ENCODE assay signal across 12 cellular contexts in genomic region chr7:132783824-132784223, GRCh38.
DNase-seq lines count a peak whose midpoint lies in the region; ATAC-seq and TF ChIP-seq lines count a peak whose summit lies in the region.
"Had no signal": no experiment of that assay in that cellular context is flagged by ENCODE, and none has a peak within 500 bp of the region (broad histone marks: within the 10 kb centered on the region; RNA-seq: fewer than 3 reads in every experiment).

No MANE protein-coding gene starts in this region.

- H3K36me3 Mint-ChIP-seq in naive thymus-derived CD4-positive, alpha-beta T cell = peaks cover 4 to 42% (median 25%) of the 10 kb centered on the region in 5 donors

- no peaks in the 10 kb centered on the region for H3K9me3 ChIP-seq in RWPE2 (ENCODE audit: severe bottlenecking)
- H3K9me3 ChIP-seq in naive thymus-derived CD4-positive, alpha-beta T cell (ENCODE audit: control insufficient read depth in 2 of 3, low read length in 3 of 3) = no peaks in the 10 kb centered on the region
- H3K9me3 ChIP-seq: esophagus muscularis mucosa had no signal

- intact Hi-C loops in naive thymus-derived CD4-positive, alpha-beta T cell (cut with micrococcal nuclease) = no loop called here

- H3K27me3 ChIP-seq in ACC112 (ENCODE audit: insufficient read depth, low read length) = no peaks in the 10 kb centered on the region
- H3K27me3 ChIP-seq in RWPE2 (ENCODE audit: insufficient read depth, poor library complexity, severe bottlenecking) = no peaks in the 10 kb centered on the region
- H3K27me3 ChIP-seq in naive thymus-derived CD4-positive, alpha-beta T cell (ENCODE audit: control insufficient read depth in 2 of 2, insufficient read depth in 2 of 2, low read length in 2 of 2) = no peaks in the 10 kb centered on the region
- H3K27me3 ChIP-seq: esophagus muscularis mucosa had no signal

- H3K4me1 ChIP-seq in ACC112 (ENCODE audit: control insufficient read depth, insufficient read depth, low read length, unreplicated experiment) = peaks cover 22% of the 10 kb centered on the region
- peaks cover 10% of the 10 kb centered on the region for H3K4me1 ChIP-seq in RWPE2 (ENCODE audit: insufficient read depth, poor library complexity, severe bottlenecking)
- no peaks in the 10 kb centered on the region for H3K4me1 ChIP-seq in naive thymus-derived CD4-positive, alpha-beta T cell (ENCODE audit: control insufficient read depth in 2 of 2, insufficient read depth in 2 of 2, low read length in 2 of 2)
- H3K4me1 ChIP-seq: esophagus muscularis mucosa had no signal

- no peak for TF ChIP-seq CTCF in RWPE2 (IDR thresholded peaks at IDR 0.05; ENCODE audit: poor library complexity, severe bottlenecking)

- H3K4me1 Mint-ChIP-seq in naive thymus-derived CD4-positive, alpha-beta T cell = peaks cover 0 to 8% (median 5%) of the 10 kb centered on the region in 7 donors

- H3K27ac ChIP-seq in ACC112 (ENCODE audit: low read depth, low read length) (peak overlapping the region; percentile 69), RWPE2 (ENCODE audit: poor library complexity, severe bottlenecking) (peak overlapping the region; percentile 56), substantia nigra (ENCODE audit: low read depth, low read length, poor library complexity, severe bottlenecking) (no peak overlapping the region)
- no peak overlapping the region for H3K27ac ChIP-seq in naive thymus-derived CD4-positive, alpha-beta T cell (ENCODE audit: low read depth, low read length)
- H3K27ac ChIP-seq: esophagus muscularis mucosa, KMS-11 had no signal

- H3K4me3 ChIP-seq in ACC112 (ENCODE audit: low read depth, low read length) = no peak overlapping the region
- no peak overlapping the region for H3K4me3 ChIP-seq in RWPE2 (ENCODE audit: severe bottlenecking)
- no peak overlapping the region for H3K4me3 ChIP-seq in naive thymus-derived CD4-positive, alpha-beta T cell (ENCODE audit: low read length)
- H3K4me3 ChIP-seq: esophagus muscularis mucosa, lung had no signal

- H3K27ac Mint-ChIP-seq in naive thymus-derived CD4-positive, alpha-beta T cell = peak overlapping the region in 1 of 9 donors; percentile 46

- H3K9me3 Mint-ChIP-seq in naive thymus-derived CD4-positive, alpha-beta T cell = no peaks in the 10 kb centered on the region

- POLR2A ChIA-PET in naive thymus-derived CD4-positive, alpha-beta T cell (lab: Charles Lee) = no interaction called here

- H3K4me3 Mint-ChIP-seq in naive thymus-derived CD4-positive, alpha-beta T cell = no peak overlapping the region

- ATAC-seq in RWPE2 (ENCODE audit: low read depth) (peak; percentile 97), GM21528 (IDR thresholded peaks at IDR 0.05; ENCODE audit: low FRiP score, unreplicated experiment) (no peak)
- no peak for ATAC-seq in naive thymus-derived CD4-positive, alpha-beta T cell
- ATAC-seq: activated naive CD4-positive, alpha-beta T cell treated with anti-CD3 and anti-CD28 coated beads, Interleukin-2, amount 50 U/mL, for 72 hours had no signal

- H3K79me2 ChIP-seq in ACC112 (ENCODE audit: control insufficient read depth, insufficient read depth, low read length, unreplicated experiment) = no peaks in the 10 kb centered on the region

- no peak overlapping the region for H2AFZ ChIP-seq in ACC112 (ENCODE audit: low read length, unreplicated experiment)

- DNase-seq in HCEC 1CT = peak; percentile 89
- no peak for DNase-seq in RWPE2 (ENCODE audit: low spot score)
- DNase-seq in fibroblast of the conjunctiva (ENCODE audit: low read depth) = peak; percentile 74
- DNase-seq in substantia nigra (lab: John Stamatoyannopoulos, UW) = no peak
- DNase-seq in hepatic stellate cell (ENCODE audit: low spot score) = no peak
- no peak for DNase-seq in naive thymus-derived CD4-positive, alpha-beta T cell

- CTCF ChIA-PET in naive thymus-derived CD4-positive, alpha-beta T cell (lab: Charles Lee) = interaction anchor here (0.7 kb wide), 1 partner anchor 376 kb away, joined by 3 read pairs; no protein-coding TSS in a partner anchor

- H3K36me3 ChIP-seq in ACC112 (ENCODE audit: insufficient read depth, low read length) (0 out of 2 replicates have a peak, but pooled peaks cover 5% of the 10 kb centered on the region), RWPE2 (ENCODE audit: low read depth) (no peaks in the 10 kb centered on the region)
- peaks cover 0 to 7% (median 0%) of the 10 kb centered on the region in 3 experiments for H3K36me3 ChIP-seq in naive thymus-derived CD4-positive, alpha-beta T cell (ENCODE audit: control insufficient read depth in 2 of 3, insufficient read depth in 3 of 3, low read length in 3 of 3)

- H3K27me3 Mint-ChIP-seq in naive thymus-derived CD4-positive, alpha-beta T cell = no peaks in the 10 kb centered on the region

Comparison
In these comparisons a context has a peak if more than half of its experiments do, and no peak if none do; other contexts are left out.
1. H3K27ac ChIP-seq: peak in ACC112 (single experiment) and RWPE2 (single experiment); none in substantia nigra (single experiment) and naive thymus-derived CD4-positive, alpha-beta T cell (single experiment).
2. DNase-seq: peak in HCEC 1CT (single experiment) and fibroblast of the conjunctiva (single experiment); none in RWPE2 (single experiment), substantia nigra (0 of 49), hepatic stellate cell (single experiment) and naive thymus-derived CD4-positive, alpha-beta T cell (0 of 9).